24 cellular contexts compared by ENCODE assay signal in genomic region chr3:69160107-69160506, GRCh38. TPM values are rescaled to one million over a fixed set of nuclear protein-coding genes. Genes with fewer than 3 reads are reported as not detected.
"Had no signal": no experiment of that assay in that cellular context is flagged by ENCODE, and none has a peak within 500 bp of the region (broad histone marks: within the 10 kb centered on the region; RNA-seq: fewer than 3 reads in every experiment).

No MANE protein-coding gene starts in this region.

- H3K4me3 Mint-ChIP-seq: naive B cell; stimulated activated naive B cell treated with anti-CD40 and anti-IgM and Interleukin-4, amounts not matched to agents 10 μg/mL and 1 μg/mL and 100 μg/mL, for 72 hours had no signal

- H3K27me3 ChIP-seq: esophagus muscularis mucosa, gastrocnemius medialis, heart right ventricle, neutrophil, right lobe of liver had no signal

- H3K27ac ChIP-seq: epithelial cell of prostate, esophagus muscularis mucosa, gastrocnemius medialis, heart right ventricle, neutrophil, psoas muscle, right lobe of liver had no signal

- H3K27me3 Mint-ChIP-seq: naive B cell had no signal

- H3K4me3 ChIP-seq: esophagus muscularis mucosa, gastrocnemius medialis, heart right ventricle, psoas muscle, right lobe of liver had no signal

- H3K36me3 Mint-ChIP-seq: naive B cell; stimulated activated naive B cell treated with anti-CD40 and anti-IgM and Interleukin-4, amounts not matched to agents 10 μg/mL and 1 μg/mL and 100 μg/mL, for 72 hours had no signal

- ATAC-seq: gastrocnemius medialis; heart right ventricle; psoas muscle; right lobe of liver; stimulated activated naive B cell treated with anti-CD40 and anti-IgM and Interleukin-4, amounts not matched to agents 10 μg/mL and 1 μg/mL and 100 μg/mL, for 72 hours had no signal

- H3K36me3 ChIP-seq: esophagus muscularis mucosa, gastrocnemius medialis, heart right ventricle, neutrophil, right lobe of liver had no signal

- H3K4me1 Mint-ChIP-seq: stimulated activated naive B cell treated with anti-CD40 and anti-IgM and Interleukin-4, amounts not matched to agents 10 μg/mL and 1 μg/mL and 100 μg/mL, for 72 hours had no signal

- H3K4me1 ChIP-seq: esophagus muscularis mucosa, gastrocnemius medialis, psoas muscle, right lobe of liver had no signal

- H3K9me3 ChIP-seq: esophagus muscularis mucosa, gastrocnemius medialis, heart right ventricle, neutrophil, psoas muscle, right lobe of liver had no signal

- FAIRE-seq: islet of Langerhans had no signal

- DNase-seq: effector memory CD4-positive, alpha-beta T cell; gastrocnemius medialis; heart right ventricle; hypothalamus; kidney glomerular epithelial cell; mesendoderm; naive B cell; psoas muscle; retina; right lobe of liver; stimulated activated CD4-positive, alpha-beta T cell treated with anti-CD3 and anti-CD28 coated beads, Interleukin-15, amount 100 ng/mL, for 24 hours; stimulated activated CD4-positive, alpha-beta T cell treated with anti-CD3 and anti-CD28 coated beads, Interleukin-1b, Interleukin-23, amount 100 ng/mL, for 48 hours; stimulated activated CD4-positive, alpha-beta T cell treated with anti-CD3 and anti-CD28 coated beads, Interleukin-4, amount 100 ng/mL, for 24 hours; stimulated activated naive B cell treated with anti-CD40 and anti-IgM and Interleukin-4, amounts not matched to agents 10 μg/mL and 1 μg/mL and 100 μg/mL, for 72 hours; trophoblast cell had no signal

- H3K9me3 Mint-ChIP-seq: naive B cell; stimulated activated naive B cell treated with anti-CD40 and anti-IgM and Interleukin-4, amounts not matched to agents 10 μg/mL and 1 μg/mL and 100 μg/mL, for 72 hours had no signal

- H3K27ac Mint-ChIP-seq: naive B cell; stimulated activated naive B cell treated with anti-CD40 and anti-IgM and Interleukin-4, amounts not matched to agents 10 μg/mL and 1 μg/mL and 100 μg/mL, for 72 hours had no signal

RNA-seq across cellular contexts. Expression of gene LMOD3, which starts 37.7 kb away (rescaled TPM):
- total RNA-seq: fibroblast of villous mesenchyme, liver, lung microvascular endothelial cell, osteoblast had no signal
- polyA plus RNA-seq: neural cell had no signal
